In genomic region chr19:43423779-43424178, GRCh38 we compare ENCODE assay signal across 11 cellular contexts. TPM values are rescaled to one million over a fixed set of nuclear protein-coding genes. Genes with fewer than 3 reads are reported as not detected.
"Had no signal": no experiment of that assay in that cellular context is flagged by ENCODE, and none has a peak within 500 bp of the region (broad histone marks: within the 10 kb centered on the region; RNA-seq: fewer than 3 reads in every experiment).

No MANE protein-coding gene starts in this region.

- H2AFZ ChIP-seq: GM23248, GM23338 had no signal

- H3K9ac ChIP-seq: GM23248 had no signal

- DNase-seq: GM23248, GOT3, H7, H9, HCEC 1CT, HFFc6 had no signal

- H3K4me3 Mint-ChIP-seq: GM23338, H9, HFFc6 had no signal

- H3K9me3 ChIP-seq: HAP-1 had no signal

- H3K27ac Mint-ChIP-seq: GM23338, H9, HFFc6 had no signal

- H3K27ac ChIP-seq: GM23248 had no signal

- H3K36me3 ChIP-seq: HAP-1 had no signal

- H3K4me3 ChIP-seq: GM23248, GM23338, HAP-1 had no signal

- ATAC-seq: GM23338, HCT116 had no signal

- H3K9me3 Mint-ChIP-seq: HFFc6 had no signal

- H3K4me2 ChIP-seq: GM23338 had no signal

RNA-seq across cellular contexts. Expression of gene TEX101, which starts 9.1 kb away (rescaled TPM):
- total RNA-seq: GM23248, GM23338, H1, H4, H7, H9, HFFc6 had no signal
- polyA plus RNA-seq: GM23248, GM23338 had no signal

RNA-seq across cellular contexts. Expression of gene LYPD3, which starts 41.6 kb away (rescaled TPM):
- total RNA-seq: GM23248, H7 had no signal
